In the genomic region with DNA sequence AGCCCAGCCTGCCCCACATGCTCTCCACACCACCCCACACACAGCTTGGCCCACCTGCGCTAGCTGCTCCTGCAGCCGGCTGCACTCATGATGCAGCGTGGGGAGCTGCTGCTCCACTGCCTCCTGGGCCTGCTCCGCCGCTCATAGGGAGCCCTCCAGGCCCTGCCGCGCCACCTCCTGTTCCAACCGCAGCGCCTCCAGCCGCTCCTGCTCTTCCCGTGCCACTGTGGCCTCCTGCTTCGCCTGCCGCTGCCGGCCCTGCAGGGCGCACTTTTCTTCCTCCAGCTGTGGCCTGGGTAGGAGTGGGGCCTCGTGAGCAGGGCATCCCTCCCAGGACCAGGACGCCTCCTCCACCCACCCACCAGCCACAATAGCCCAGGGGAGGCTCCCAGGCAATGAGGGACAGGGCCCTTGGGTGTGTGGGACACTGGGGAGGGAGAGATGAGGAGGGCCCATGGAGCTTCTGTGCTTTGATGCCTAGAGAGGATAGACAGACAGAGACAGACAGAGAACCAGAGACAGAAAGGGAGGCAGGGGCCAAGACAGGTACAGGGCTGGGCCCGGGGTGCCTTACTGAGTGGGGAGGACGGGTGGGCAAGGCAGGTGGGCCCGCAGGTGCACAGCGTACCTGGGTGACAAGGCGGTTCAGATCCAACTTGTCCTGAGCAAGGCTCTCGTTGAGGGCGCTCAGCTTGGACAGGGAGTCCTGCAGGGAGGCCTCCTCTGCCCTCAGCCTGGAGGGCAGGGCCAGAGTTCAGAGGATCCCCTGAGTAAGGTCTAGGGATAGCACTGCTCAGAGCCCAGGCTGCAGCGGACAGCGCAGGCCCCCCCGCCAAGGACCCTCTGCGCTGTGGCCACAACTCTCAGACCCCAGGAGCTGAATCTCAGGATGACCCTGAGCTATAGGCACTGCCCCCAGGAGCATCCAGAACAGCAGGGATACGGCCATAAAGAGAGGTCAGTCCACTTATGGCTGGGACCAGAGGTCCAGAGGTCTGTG, we compare ENCODE assay signal across 1 cellular context.
TF ChIP-seq lines count a peak whose summit lies in the region.

No MANE protein-coding gene starts in this region.

TF ChIP-seq in K562, 482 proteins besides CTCF, POLR2A, EP300 and RAD21:
- peak; percentile 48 for TF ChIP-seq POLR2G (IDR thresholded peaks at IDR 0.05; ENCODE audit: low read depth, low read length)
TF ChIP-seq in K562: peak in this region for 1; not testable (repeated sequence) for 481.
